Comparison of ENCODE assay signal across 1 cellular context in genomic region chr20:47311211-47311610, GRCh38.
TF ChIP-seq lines count a peak whose summit lies in the region.

No MANE protein-coding gene starts in this region.

TF ChIP-seq in WTC11, 78 proteins besides CTCF, POLR2A, EP300 and RAD21 (continued from another document):
- TF ChIP-seq ZNF281 (CRISPR knock-in tag; IDR thresholded peaks at IDR 0.05) (no peak), IRF2 (CRISPR knock-in tag; IDR thresholded peaks at IDR 0.05; ENCODE audit: borderline replicate concordance, low read depth) (no peak), E2F4 (CRISPR knock-in tag; IDR thresholded peaks at IDR 0.05; ENCODE audit: borderline replicate concordance, low read depth) (no peak)
